Comparison of ENCODE assay signal across 8 cellular contexts in the genomic region with DNA sequence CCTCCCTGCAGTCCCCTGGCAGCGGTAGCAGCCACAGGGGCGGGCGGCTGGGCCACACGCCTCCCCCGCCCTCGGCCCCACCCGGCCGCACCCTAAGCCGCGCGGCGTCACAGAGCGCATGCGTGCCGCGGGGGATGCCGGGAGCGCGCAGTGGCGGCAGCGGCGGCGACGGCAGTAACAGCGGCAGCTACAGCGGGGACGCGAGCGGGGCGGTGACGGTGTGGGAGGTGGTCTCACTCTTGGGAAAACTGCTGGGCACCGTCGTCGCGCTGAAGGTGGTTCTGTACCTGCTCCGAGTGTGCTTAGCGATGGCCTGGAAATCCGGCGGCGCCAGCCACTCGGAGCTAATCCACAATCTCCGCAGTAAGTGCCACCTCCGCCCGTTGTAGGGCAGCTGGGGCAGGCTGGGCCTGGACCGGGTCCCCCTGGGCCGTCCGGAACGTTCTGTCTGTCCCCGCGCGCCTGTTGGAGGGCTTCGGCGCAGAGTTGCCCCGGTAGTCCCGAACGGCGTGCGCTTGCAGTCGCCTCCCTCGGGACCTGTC. TPM values are rescaled to one million over a fixed set of nuclear protein-coding genes. Genes with fewer than 3 reads are reported as not detected.
DNase-seq lines count a peak whose midpoint lies in the region; ATAC-seq, FAIRE-seq and TF ChIP-seq lines count a peak whose summit lies in the region.

Gene PCMT1, plus strand, starts transcription at position 148 of the 542 bp plus-strand sequence. Its CDS starts 161 bp downstream, at position 309.

- peak within 1 kb of the TSS; percentile 97 for H3K4me3 ChIP-seq in NT2/D1 (ENCODE audit: insufficient read length, low read depth)

- H3K36me3 Mint-ChIP-seq in mesothelial cell of epicardium: no peaks in the 10 kb centered on the region

- FAIRE-seq in HTR-8/SVneo (lab: Jason Lieb, UNC): peak; percentile 92

- H3K9me3 ChIP-seq in NT2/D1 (ENCODE audit: insufficient read depth, low read length): no peaks in the 10 kb centered on the region

- peaks cover 21% of the 10 kb centered on the region for H3K4me1 Mint-ChIP-seq in mesothelial cell of epicardium

- H3K4me1 ChIP-seq in NT2/D1 (ENCODE audit: insufficient read depth, insufficient read length): no peaks in the 10 kb centered on the region

- H3K27ac Mint-ChIP-seq in mesothelial cell of epicardium: peak within 1 kb of the TSS; percentile 89

- peak; percentile 85 for ATAC-seq in GM21381 (IDR thresholded peaks at IDR 0.05; ENCODE audit: unreplicated experiment)

- H3K9me3 Mint-ChIP-seq in mesothelial cell of epicardium: no peaks in the 10 kb centered on the region

- peak; percentile 81 for DNase-seq in Caki2 (ENCODE audit: low read depth)
- peak; percentile 79 for DNase-seq in HTR-8/SVneo (ENCODE audit: insufficient read length, low spot score)
- DNase-seq in NT2/D1 (ENCODE audit: low read depth, low spot score): peak; percentile 68
- DNase-seq in activated CD8-positive, alpha-beta memory T cell treated with anti-CD3 and anti-CD28 coated beads, Interleukin-2, amount 50 U/mL, for 24 hours (ENCODE audit: extremely low read depth): peak; percentile 73
- peak; percentile 84 to 92 for DNase-seq in mesothelial cell of epicardium (ENCODE audit: low spot score in 2 of 2, unreplicated experiment in 2 of 2)
- peak; percentile 92 to 93 for DNase-seq in stimulated activated CD8-positive, alpha-beta memory T cell treated with anti-CD3 and anti-CD28 coated beads, Interleukin-15, amount 100 ng/mL, for 48 hours (ENCODE audit: low read depth in 2 of 2)

- H3K27me3 ChIP-seq in NT2/D1 (ENCODE audit: insufficient read depth, insufficient read length): no peaks in the 10 kb centered on the region

- in situ Hi-C loops in Caki2 (cut with HindIII; ENCODE audit: low pct_unique_long_range_greater_than_20kb, low sequenced_read_pairs): no loop called here
- in situ Hi-C loops in endometrial microvascular endothelial cells (cut with HindIII; ENCODE audit: inconsistent ontology term, low pct_unique_long_range_greater_than_20kb, low sequenced_read_pairs): no loop called here

- peak within 1 kb of the TSS; percentile 96 for H3K9ac ChIP-seq in NT2/D1 (ENCODE audit: insufficient read length, low read depth)

- no peaks in the 10 kb centered on the region for H3K27me3 Mint-ChIP-seq in mesothelial cell of epicardium (ENCODE audit: low read depth)

- no peak for TF ChIP-seq CTCF in mesothelial cell of epicardium (IDR thresholded peaks at IDR 0.05; ENCODE audit: unreplicated experiment)

- peaks cover 3% of the 10 kb centered on the region for H3K36me3 ChIP-seq in NT2/D1 (ENCODE audit: insufficient read depth, insufficient read length, low read length)

- peak within 1 kb of the TSS; percentile 85 for H3K4me3 Mint-ChIP-seq in mesothelial cell of epicardium

RNA-seq across cellular contexts. Expression of gene PCMT1, which starts in this region (rescaled TPM):
- 67.4 and 85.4 TPM in 2 replicates for total RNA-seq in Caki2 (2014; rRNA removed; shearing (Covaris generic); ENCODE audit: low replicate concordance)
- total RNA-seq in endometrial microvascular endothelial cells (ENCODE audit: inconsistent ontology term) (127 TPM), mesothelial cell of epicardium (43.4 to 45.6 TPM (median 44.4 TPM) in 3 replicates)

Comparison
In these comparisons a context has a peak if more than half of its experiments do, and no peak if none do; other contexts are left out.
1. Peak in every context shown above with its lines: DNase-seq, ATAC-seq and H3K4me3 ChIP-seq.